1 cellular context compared by ENCODE assay signal in the genomic region with DNA sequence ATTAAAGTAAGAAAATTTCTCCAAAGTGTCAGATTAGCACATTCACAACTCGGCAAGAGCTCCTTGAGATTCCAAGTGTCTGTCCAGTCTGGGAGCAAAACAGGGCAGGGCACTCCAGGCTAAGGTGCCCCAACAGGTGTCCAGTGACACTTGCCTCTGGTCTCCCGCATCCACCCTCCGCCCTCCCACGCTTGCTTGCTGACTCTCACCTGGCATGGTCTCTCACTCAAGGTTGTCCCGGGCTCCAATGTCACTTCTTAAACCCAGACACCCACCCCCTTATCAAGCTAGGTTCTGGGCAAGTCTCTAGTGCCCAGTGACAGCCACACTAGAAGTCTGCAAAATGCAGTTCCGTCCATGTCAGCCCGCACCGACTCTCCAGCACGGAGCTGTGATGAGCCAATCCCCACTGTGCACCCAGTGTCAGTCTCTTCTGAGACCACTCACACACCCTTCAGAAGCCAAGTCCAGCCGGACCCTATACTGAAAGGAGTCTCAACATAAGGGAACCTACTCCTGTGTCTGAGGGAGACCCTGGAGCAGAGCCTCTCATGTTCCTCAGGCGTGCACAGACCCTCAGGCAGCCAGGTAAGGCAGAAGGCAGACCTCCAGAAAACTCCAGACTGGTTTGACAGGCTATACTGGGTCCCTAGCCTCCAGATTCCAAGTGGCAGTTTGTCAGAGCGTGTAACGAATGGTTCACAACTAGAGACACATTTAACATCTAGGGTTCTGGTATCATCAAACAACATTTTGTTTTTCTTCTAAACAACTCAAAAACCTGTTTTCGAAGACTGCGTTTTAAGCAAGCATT.
TF ChIP-seq lines count a peak whose summit lies in the region.

No MANE protein-coding gene starts in this region.

TF ChIP-seq in HepG2, 621 proteins besides CTCF, POLR2A, EP300 and RAD21 (continued from another document):
- 0 out of 2 replicates have a peak, but pooled peaks have one; percentile 21 for TF ChIP-seq KDM2A (CRISPR knock-in tag; IDR thresholded peaks at IDR 0.05; ENCODE audit: borderline replicate concordance, low read depth)
- TF ChIP-seq MZF1 (CRISPR knock-in tag; IDR thresholded peaks at IDR 0.05; ENCODE audit: borderline replicate concordance), result no peak
- no peak for TF ChIP-seq ZNF567 (CRISPR knock-in tag; IDR thresholded peaks at IDR 0.05; ENCODE audit: borderline replicate concordance)
- no peak for TF ChIP-seq ERF (CRISPR knock-in tag; IDR thresholded peaks at IDR 0.05)
- no peak for TF ChIP-seq ZNF569 (CRISPR knock-in tag; IDR thresholded peaks at IDR 0.05; ENCODE audit: borderline replicate concordance)
- no peak for TF ChIP-seq ARNT2 (CRISPR knock-in tag; IDR thresholded peaks at IDR 0.05; ENCODE audit: low read depth)
- TF ChIP-seq, protein P1, sequence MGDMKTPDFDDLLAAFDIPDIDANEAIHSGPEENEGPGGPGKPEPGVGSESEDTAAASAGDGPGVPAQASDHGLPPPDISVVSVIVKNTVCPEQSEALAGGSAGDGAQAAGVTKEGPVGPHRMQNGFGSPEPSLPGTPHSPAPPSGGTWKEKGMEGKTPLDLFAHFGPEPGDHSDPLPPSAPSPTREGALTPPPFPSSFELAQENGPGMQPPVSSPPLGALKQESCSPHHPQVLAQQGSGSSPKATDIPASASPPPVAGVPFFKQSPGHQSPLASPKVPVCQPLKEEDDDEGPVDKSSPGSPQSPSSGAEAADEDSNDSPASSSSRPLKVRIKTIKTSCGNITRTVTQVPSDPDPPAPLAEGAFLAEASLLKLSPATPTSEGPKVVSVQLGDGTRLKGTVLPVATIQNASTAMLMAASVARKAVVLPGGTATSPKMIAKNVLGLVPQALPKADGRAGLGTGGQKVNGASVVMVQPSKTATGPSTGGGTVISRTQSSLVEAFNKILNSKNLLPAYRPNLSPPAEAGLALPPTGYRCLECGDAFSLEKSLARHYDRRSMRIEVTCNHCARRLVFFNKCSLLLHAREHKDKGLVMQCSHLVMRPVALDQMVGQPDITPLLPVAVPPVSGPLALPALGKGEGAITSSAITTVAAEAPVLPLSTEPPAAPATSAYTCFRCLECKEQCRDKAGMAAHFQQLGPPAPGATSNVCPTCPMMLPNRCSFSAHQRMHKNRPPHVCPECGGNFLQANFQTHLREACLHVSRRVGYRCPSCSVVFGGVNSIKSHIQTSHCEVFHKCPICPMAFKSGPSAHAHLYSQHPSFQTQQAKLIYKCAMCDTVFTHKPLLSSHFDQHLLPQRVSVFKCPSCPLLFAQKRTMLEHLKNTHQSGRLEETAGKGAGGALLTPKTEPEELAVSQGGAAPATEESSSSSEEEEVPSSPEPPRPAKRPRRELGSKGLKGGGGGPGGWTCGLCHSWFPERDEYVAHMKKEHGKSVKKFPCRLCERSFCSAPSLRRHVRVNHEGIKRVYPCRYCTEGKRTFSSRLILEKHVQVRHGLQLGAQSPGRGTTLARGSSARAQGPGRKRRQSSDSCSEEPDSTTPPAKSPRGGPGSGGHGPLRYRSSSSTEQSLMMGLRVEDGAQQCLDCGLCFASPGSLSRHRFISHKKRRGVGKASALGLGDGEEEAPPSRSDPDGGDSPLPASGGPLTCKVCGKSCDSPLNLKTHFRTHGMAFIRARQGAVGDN (CRISPR knock-in tag; IDR thresholded peaks at IDR 0.05), result peak; percentile 24
- no peak for TF ChIP-seq FOXC1 (CRISPR knock-in tag; IDR thresholded peaks at IDR 0.05; ENCODE audit: borderline replicate concordance)
- TF ChIP-seq GABPB1 (CRISPR knock-in tag; IDR thresholded peaks at IDR 0.05), result no peak
- TF ChIP-seq ZNF10 (CRISPR knock-in tag; IDR thresholded peaks at IDR 0.05; ENCODE audit: borderline replicate concordance, low read depth), result no peak
- TF ChIP-seq IKZF4 (CRISPR knock-in tag; IDR thresholded peaks at IDR 0.05; ENCODE audit: borderline replicate concordance, low read depth, not compliant biosample characterization), result no peak
- TF ChIP-seq, protein P2, sequence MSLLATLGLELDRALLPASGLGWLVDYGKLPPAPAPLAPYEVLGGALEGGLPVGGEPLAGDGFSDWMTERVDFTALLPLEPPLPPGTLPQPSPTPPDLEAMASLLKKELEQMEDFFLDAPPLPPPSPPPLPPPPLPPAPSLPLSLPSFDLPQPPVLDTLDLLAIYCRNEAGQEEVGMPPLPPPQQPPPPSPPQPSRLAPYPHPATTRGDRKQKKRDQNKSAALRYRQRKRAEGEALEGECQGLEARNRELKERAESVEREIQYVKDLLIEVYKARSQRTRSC (CRISPR knock-in tag; IDR thresholded peaks at IDR 0.05; ENCODE audit: low read depth), result no peak
- no peak for TF ChIP-seq ZNF124 (CRISPR knock-in tag; IDR thresholded peaks at IDR 0.05)
- 0 out of 2 replicates have a peak, but pooled peaks have one; percentile 17 for TF ChIP-seq HOXA3 (CRISPR knock-in tag; IDR thresholded peaks at IDR 0.05)
- no peak for TF ChIP-seq MATR3 (CRISPR knock-in tag; IDR thresholded peaks at IDR 0.05)
- TF ChIP-seq ZFAT (CRISPR knock-in tag; conservative IDR thresholded peaks at IDR 0.05), result no peak
- TF ChIP-seq NFE2L1 (CRISPR knock-in tag; IDR thresholded peaks at IDR 0.05; ENCODE audit: borderline replicate concordance), result no peak
- TF ChIP-seq, protein P3, sequence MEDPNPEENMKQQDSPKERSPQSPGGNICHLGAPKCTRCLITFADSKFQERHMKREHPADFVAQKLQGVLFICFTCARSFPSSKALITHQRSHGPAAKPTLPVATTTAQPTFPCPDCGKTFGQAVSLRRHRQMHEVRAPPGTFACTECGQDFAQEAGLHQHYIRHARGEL (CRISPR knock-in tag; IDR thresholded peaks at IDR 0.05), result no peak
- TF ChIP-seq ZNF556 (CRISPR knock-in tag; IDR thresholded peaks at IDR 0.05; ENCODE audit: borderline replicate concordance), result no peak
- no peak for TF ChIP-seq NONO (IDR thresholded peaks at IDR 0.05)
- TF ChIP-seq NONO (CRISPR knock-in tag; conservative IDR thresholded peaks at IDR 0.05), result no peak
- TF ChIP-seq, protein P4, sequence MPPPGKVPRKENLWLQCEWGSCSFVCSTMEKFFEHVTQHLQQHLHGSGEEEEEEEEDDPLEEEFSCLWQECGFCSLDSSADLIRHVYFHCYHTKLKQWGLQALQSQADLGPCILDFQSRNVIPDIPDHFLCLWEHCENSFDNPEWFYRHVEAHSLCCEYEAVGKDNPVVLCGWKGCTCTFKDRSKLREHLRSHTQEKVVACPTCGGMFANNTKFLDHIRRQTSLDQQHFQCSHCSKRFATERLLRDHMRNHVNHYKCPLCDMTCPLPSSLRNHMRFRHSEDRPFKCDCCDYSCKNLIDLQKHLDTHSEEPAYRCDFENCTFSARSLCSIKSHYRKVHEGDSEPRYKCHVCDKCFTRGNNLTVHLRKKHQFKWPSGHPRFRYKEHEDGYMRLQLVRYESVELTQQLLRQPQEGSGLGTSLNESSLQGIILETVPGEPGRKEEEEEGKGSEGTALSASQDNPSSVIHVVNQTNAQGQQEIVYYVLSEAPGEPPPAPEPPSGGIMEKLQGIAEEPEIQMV (CRISPR knock-in tag; IDR thresholded peaks at IDR 0.05; ENCODE audit: low read depth), result no peak
- no peak for TF ChIP-seq RORA (CRISPR knock-in tag; IDR thresholded peaks at IDR 0.05)
- no peak for TF ChIP-seq DPF2 (CRISPR knock-in tag; IDR thresholded peaks at IDR 0.05; ENCODE audit: borderline replicate concordance, low read depth)
- no peak for TF ChIP-seq TMF1 (CRISPR knock-in tag; IDR thresholded peaks at IDR 0.05; ENCODE audit: low read depth)
- TF ChIP-seq AKAP8 (CRISPR knock-in tag; IDR thresholded peaks at IDR 0.05), result peak; percentile 23; the same call in 1 of the 2 replicates
- TF ChIP-seq THAP11 (CRISPR knock-in tag; IDR thresholded peaks at IDR 0.05), result no peak
- TF ChIP-seq, protein P5, sequence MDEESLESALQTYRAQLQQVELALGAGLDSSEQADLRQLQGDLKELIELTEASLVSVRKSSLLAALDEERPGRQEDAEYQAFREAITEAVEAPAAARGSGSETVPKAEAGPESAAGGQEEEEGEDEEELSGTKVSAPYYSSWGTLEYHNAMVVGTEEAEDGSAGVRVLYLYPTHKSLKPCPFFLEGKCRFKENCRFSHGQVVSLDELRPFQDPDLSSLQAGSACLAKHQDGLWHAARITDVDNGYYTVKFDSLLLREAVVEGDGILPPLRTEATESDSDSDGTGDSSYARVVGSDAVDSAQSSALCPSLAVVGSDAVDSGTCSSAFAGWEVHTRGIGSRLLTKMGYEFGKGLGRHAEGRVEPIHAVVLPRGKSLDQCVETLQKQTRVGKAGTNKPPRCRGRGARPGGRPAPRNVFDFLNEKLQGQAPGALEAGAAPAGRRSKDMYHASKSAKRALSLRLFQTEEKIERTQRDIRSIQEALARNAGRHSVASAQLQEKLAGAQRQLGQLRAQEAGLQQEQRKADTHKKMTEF (CRISPR knock-in tag; IDR thresholded peaks at IDR 0.05), result no peak
- TF ChIP-seq KAT8 (CRISPR knock-in tag; IDR thresholded peaks at IDR 0.05), result no peak
- TF ChIP-seq RFX3 (CRISPR knock-in tag; IDR thresholded peaks at IDR 0.05), result no peak
- TF ChIP-seq ZNF382 (CRISPR knock-in tag; IDR thresholded peaks at IDR 0.05; ENCODE audit: borderline replicate concordance), result no peak
- peak; percentile 73 for TF ChIP-seq RBM22 (optimal IDR thresholded peaks at IDR 0.05; ENCODE audit: low read length)
- no peak for TF ChIP-seq AHR (CRISPR knock-in tag; IDR thresholded peaks at IDR 0.05)
- no peak for TF ChIP-seq JDP2 (CRISPR knock-in tag; IDR thresholded peaks at IDR 0.05; ENCODE audit: borderline replicate concordance)
- TF ChIP-seq RBFOX2 (IDR thresholded peaks at IDR 0.05; ENCODE audit: low read depth, low read length), result 0 out of 2 replicates have a peak, but pooled peaks have one; percentile 32
- TF ChIP-seq, protein P6, sequence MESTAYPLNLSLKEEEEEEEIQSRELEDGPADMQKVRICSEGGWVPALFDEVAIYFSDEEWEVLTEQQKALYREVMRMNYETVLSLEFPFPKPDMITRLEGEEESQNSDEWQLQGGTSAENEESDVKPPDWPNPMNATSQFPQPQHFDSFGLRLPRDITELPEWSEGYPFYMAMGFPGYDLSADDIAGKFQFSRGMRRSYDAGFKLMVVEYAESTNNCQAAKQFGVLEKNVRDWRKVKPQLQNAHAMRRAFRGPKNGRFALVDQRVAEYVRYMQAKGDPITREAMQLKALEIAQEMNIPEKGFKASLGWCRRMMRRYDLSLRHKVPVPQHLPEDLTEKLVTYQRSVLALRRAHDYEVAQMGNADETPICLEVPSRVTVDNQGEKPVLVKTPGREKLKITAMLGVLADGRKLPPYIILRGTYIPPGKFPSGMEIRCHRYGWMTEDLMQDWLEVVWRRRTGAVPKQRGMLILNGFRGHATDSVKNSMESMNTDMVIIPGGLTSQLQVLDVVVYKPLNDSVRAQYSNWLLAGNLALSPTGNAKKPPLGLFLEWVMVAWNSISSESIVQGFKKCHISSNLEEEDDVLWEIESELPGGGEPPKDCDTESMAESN (CRISPR knock-in tag; conservative IDR thresholded peaks at IDR 0.05), result no peak
- no peak for TF ChIP-seq ZIK1 (CRISPR knock-in tag; IDR thresholded peaks at IDR 0.05; ENCODE audit: borderline replicate concordance, low read depth)
- TF ChIP-seq ZNF781 (CRISPR knock-in tag; IDR thresholded peaks at IDR 0.05; ENCODE audit: borderline replicate concordance, not compliant biosample characterization), result no peak
- TF ChIP-seq, protein P7, sequence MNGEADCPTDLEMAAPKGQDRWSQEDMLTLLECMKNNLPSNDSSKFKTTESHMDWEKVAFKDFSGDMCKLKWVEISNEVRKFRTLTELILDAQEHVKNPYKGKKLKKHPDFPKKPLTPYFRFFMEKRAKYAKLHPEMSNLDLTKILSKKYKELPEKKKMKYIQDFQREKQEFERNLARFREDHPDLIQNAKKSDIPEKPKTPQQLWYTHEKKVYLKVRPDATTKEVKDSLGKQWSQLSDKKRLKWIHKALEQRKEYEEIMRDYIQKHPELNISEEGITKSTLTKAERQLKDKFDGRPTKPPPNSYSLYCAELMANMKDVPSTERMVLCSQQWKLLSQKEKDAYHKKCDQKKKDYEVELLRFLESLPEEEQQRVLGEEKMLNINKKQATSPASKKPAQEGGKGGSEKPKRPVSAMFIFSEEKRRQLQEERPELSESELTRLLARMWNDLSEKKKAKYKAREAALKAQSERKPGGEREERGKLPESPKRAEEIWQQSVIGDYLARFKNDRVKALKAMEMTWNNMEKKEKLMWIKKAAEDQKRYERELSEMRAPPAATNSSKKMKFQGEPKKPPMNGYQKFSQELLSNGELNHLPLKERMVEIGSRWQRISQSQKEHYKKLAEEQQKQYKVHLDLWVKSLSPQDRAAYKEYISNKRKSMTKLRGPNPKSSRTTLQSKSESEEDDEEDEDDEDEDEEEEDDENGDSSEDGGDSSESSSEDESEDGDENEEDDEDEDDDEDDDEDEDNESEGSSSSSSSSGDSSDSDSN (CRISPR knock-in tag; IDR thresholded peaks at IDR 0.05), result no peak
- no peak for TF ChIP-seq ADNP (CRISPR knock-in tag; IDR thresholded peaks at IDR 0.05)
- TF ChIP-seq, protein P8, sequence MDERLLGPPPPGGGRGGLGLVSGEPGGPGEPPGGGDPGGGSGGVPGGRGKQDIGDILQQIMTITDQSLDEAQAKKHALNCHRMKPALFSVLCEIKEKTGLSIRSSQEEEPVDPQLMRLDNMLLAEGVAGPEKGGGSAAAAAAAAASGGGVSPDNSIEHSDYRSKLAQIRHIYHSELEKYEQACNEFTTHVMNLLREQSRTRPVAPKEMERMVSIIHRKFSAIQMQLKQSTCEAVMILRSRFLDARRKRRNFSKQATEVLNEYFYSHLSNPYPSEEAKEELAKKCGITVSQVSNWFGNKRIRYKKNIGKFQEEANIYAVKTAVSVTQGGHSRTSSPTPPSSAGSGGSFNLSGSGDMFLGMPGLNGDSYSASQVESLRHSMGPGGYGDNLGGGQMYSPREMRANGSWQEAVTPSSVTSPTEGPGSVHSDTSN (CRISPR knock-in tag; IDR thresholded peaks at IDR 0.05), result no peak
TF ChIP-seq in HepG2: peak in this region for 9.
